In genomic region chr6:7166410-7167293, GRCh38 we compare ENCODE assay signal across 1 cellular context.
TF ChIP-seq lines count a peak whose summit lies in the region.

No MANE protein-coding gene starts in this region.

TF ChIP-seq in K562, 482 proteins besides CTCF, POLR2A, EP300 and RAD21 (continued from another document and continues in another):
- no peak for TF ChIP-seq CHCHD3 (CRISPR knock-in tag; IDR thresholded peaks at IDR 0.05)
- TF ChIP-seq, protein P1, sequence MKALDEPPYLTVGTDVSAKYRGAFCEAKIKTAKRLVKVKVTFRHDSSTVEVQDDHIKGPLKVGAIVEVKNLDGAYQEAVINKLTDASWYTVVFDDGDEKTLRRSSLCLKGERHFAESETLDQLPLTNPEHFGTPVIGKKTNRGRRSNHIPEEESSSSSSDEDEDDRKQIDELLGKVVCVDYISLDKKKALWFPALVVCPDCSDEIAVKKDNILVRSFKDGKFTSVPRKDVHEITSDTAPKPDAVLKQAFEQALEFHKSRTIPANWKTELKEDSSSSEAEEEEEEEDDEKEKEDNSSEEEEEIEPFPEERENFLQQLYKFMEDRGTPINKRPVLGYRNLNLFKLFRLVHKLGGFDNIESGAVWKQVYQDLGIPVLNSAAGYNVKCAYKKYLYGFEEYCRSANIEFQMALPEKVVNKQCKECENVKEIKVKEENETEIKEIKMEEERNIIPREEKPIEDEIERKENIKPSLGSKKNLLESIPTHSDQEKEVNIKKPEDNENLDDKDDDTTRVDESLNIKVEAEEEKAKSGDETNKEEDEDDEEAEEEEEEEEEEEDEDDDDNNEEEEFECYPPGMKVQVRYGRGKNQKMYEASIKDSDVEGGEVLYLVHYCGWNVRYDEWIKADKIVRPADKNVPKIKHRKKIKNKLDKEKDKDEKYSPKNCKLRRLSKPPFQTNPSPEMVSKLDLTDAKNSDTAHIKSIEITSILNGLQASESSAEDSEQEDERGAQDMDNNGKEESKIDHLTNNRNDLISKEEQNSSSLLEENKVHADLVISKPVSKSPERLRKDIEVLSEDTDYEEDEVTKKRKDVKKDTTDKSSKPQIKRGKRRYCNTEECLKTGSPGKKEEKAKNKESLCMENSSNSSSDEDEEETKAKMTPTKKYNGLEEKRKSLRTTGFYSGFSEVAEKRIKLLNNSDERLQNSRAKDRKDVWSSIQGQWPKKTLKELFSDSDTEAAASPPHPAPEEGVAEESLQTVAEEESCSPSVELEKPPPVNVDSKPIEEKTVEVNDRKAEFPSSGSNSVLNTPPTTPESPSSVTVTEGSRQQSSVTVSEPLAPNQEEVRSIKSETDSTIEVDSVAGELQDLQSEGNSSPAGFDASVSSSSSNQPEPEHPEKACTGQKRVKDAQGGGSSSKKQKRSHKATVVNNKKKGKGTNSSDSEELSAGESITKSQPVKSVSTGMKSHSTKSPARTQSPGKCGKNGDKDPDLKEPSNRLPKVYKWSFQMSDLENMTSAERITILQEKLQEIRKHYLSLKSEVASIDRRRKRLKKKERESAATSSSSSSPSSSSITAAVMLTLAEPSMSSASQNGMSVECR (CRISPR knock-in tag; IDR thresholded peaks at IDR 0.05), result peak; percentile 67; the same call in 1 of the 2 replicates
- TF ChIP-seq ZNF277 (CRISPR knock-in tag; IDR thresholded peaks at IDR 0.05; ENCODE audit: borderline replicate concordance), result no peak
- peak; percentile 46; the same call in 1 of the 2 replicates for TF ChIP-seq REST (CRISPR knock-in tag; IDR thresholded peaks at IDR 0.05; ENCODE audit: low read depth)
- TF ChIP-seq, protein P2, sequence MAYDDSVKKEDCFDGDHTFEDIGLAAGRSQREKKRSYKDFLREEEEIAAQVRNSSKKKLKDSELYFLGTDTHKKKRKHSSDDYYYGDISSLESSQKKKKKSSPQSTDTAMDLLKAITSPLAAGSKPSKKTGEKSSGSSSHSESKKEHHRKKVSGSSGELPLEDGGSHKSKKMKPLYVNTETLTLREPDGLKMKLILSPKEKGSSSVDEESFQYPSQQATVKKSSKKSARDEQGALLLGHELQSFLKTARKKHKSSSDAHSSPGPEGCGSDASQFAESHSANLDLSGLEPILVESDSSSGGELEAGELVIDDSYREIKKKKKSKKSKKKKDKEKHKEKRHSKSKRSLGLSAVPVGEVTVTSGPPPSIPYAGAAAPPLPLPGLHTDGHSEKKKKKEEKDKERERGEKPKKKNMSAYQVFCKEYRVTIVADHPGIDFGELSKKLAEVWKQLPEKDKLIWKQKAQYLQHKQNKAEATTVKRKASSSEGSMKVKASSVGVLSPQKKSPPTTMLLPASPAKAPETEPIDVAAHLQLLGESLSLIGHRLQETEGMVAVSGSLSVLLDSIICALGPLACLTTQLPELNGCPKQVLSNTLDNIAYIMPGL (CRISPR knock-in tag; IDR thresholded peaks at IDR 0.05), result no peak
- no peak for TF ChIP-seq TRIM24 (IDR thresholded peaks at IDR 0.05)
- TF ChIP-seq ZNF3 (CRISPR knock-in tag; IDR thresholded peaks at IDR 0.05), result no peak
- no peak for TF ChIP-seq U2AF1 (optimal IDR thresholded peaks at IDR 0.05; ENCODE audit: low read depth, low read length)
- no peak for TF ChIP-seq BCLAF1 (IDR thresholded peaks at IDR 0.05; ENCODE audit: borderline replicate concordance in 1 of 2, control insufficient read depth in 1 of 2, low read depth in 2 of 2, low read length in 1 of 2)
- no peak for TF ChIP-seq PHTF2 (CRISPR knock-in tag; IDR thresholded peaks at IDR 0.05)
- TF ChIP-seq ZNF134 (CRISPR knock-in tag; conservative IDR thresholded peaks at IDR 0.05), result peak; percentile 25; the same call in 1 of the 2 replicates
- no peak for TF ChIP-seq PHB2 (IDR thresholded peaks at IDR 0.05; ENCODE audit: low read depth)
- peak; percentile 28 for TF ChIP-seq ZFP36 (IDR thresholded peaks at IDR 0.05; ENCODE audit: low read depth, low read length, partially characterized antibody)
- 0 out of 2 replicates have a peak, but pooled peaks have one; percentile 15 for TF ChIP-seq MAFG (tag; conservative IDR thresholded peaks at IDR 0.05)
- TF ChIP-seq ILK (tag; IDR thresholded peaks at IDR 0.05; ENCODE audit: borderline replicate concordance, low read depth), result peak; percentile 38; the same call in 1 of the 2 replicates
- no peak for TF ChIP-seq ZNF668 (CRISPR knock-in tag; IDR thresholded peaks at IDR 0.05)
- TF ChIP-seq XRCC4 (IDR thresholded peaks at IDR 0.05; ENCODE audit: extremely low read depth, insufficient read depth, insufficient read length), result no peak
- TF ChIP-seq CREB3L1 (IDR thresholded peaks at IDR 0.05; ENCODE audit: borderline replicate concordance, low read depth), result peak; percentile 50; the same call in 1 of the 2 replicates
- TF ChIP-seq ZBED1 (IDR thresholded peaks at IDR 0.05), result 0 out of 2 replicates have a peak, but pooled peaks have one; percentile 18
- TF ChIP-seq IFI16 (CRISPR knock-in tag; IDR thresholded peaks at IDR 0.05), result no peak
- TF ChIP-seq, protein P3, sequence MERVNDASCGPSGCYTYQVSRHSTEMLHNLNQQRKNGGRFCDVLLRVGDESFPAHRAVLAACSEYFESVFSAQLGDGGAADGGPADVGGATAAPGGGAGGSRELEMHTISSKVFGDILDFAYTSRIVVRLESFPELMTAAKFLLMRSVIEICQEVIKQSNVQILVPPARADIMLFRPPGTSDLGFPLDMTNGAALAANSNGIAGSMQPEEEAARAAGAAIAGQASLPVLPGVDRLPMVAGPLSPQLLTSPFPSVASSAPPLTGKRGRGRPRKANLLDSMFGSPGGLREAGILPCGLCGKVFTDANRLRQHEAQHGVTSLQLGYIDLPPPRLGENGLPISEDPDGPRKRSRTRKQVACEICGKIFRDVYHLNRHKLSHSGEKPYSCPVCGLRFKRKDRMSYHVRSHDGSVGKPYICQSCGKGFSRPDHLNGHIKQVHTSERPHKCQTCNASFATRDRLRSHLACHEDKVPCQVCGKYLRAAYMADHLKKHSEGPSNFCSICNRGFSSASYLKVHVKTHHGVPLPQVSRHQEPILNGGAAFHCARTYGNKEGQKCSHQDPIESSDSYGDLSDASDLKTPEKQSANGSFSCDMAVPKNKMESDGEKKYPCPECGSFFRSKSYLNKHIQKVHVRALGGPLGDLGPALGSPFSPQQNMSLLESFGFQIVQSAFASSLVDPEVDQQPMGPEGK (CRISPR knock-in tag; IDR thresholded peaks at IDR 0.05; ENCODE audit: borderline replicate concordance), result peak; percentile 90
- no peak for TF ChIP-seq POU5F1 (IDR thresholded peaks at IDR 0.05; ENCODE audit: borderline replicate concordance, low read depth, low read length, partially characterized antibody)
- TF ChIP-seq EHMT2 (IDR thresholded peaks at IDR 0.05), result no peak
- TF ChIP-seq JUN (IDR thresholded peaks at IDR 0.05; ENCODE audit: borderline replicate concordance, low read depth, low read length), result peak; percentile 91
- peak; percentile 63; the same call in 1 of the 2 replicates for TF ChIP-seq JUN (CRISPR knock-in tag; IDR thresholded peaks at IDR 0.05; ENCODE audit: borderline replicate concordance)
- peak; percentile 75; the same call in 1 of the 2 replicates for TF ChIP-seq HDAC2 (IDR thresholded peaks at IDR 0.05)
- TF ChIP-seq TAF9B (IDR thresholded peaks at IDR 0.05; ENCODE audit: partially characterized antibody), result peak; percentile 98
- TF ChIP-seq U2AF2 (optimal IDR thresholded peaks at IDR 0.05; ENCODE audit: low read depth, low read length), result no peak
- peak; percentile 86 for TF ChIP-seq ARID1B (IDR thresholded peaks at IDR 0.05)
- TF ChIP-seq ZNF23 (CRISPR knock-in tag; IDR thresholded peaks at IDR 0.05), result peak; percentile 68; the same call in 1 of the 2 replicates
- TF ChIP-seq RNF2 (IDR thresholded peaks at IDR 0.05), result peak; percentile 90
- 0 out of 2 replicates have a peak, but pooled peaks have one; percentile 11 for TF ChIP-seq NFE2L1 (tag; IDR thresholded peaks at IDR 0.05; ENCODE audit: borderline replicate concordance, low read depth)
- no peak for TF ChIP-seq ZNF12 (CRISPR knock-in tag; IDR thresholded peaks at IDR 0.05)
- TF ChIP-seq NKRF (IDR thresholded peaks at IDR 0.05; ENCODE audit: borderline replicate concordance), result 0 out of 2 replicates have a peak, but pooled peaks have one; percentile 60
- TF ChIP-seq TCF7 (IDR thresholded peaks at IDR 0.05; ENCODE audit: borderline replicate concordance), result no peak
- TF ChIP-seq LCOR (CRISPR knock-in tag; IDR thresholded peaks at IDR 0.05), result peak; percentile 41
- peak in 1 of 2 experiments; percentile 93; a peak in 2 of 4 replicates for TF ChIP-seq MLLT1 (IDR thresholded peaks at IDR 0.05)
- no peak for TF ChIP-seq FUS (optimal IDR thresholded peaks at IDR 0.05; ENCODE audit: low read depth, low read length)
